ENCODE assay signal across 1 cellular context in genomic region chr4:74932832-74933561, GRCh38.
TF ChIP-seq lines count a peak whose summit lies in the region.

PARM1 (plus strand) TSS chr4:74933116; CDS start chr4:74933328, 212 bp downstream.

TF ChIP-seq in GM12878, 131 proteins besides CTCF, POLR2A, EP300 and RAD21 (continued from another document):
- TF ChIP-seq BHLHE40 (IDR thresholded peaks at IDR 0.05; ENCODE audit: borderline replicate concordance in 1 of 2, low read depth in 2 of 2, low read length in 1 of 2), result peak; percentile 13 to 62; a peak in 2 of 4 replicates
- no peak for TF ChIP-seq ASH2L (IDR thresholded peaks at IDR 0.05; ENCODE audit: borderline replicate concordance, low read depth)
- TF ChIP-seq ZNF687 (IDR thresholded peaks at IDR 0.05), result 0 out of 2 replicates have a peak, but pooled peaks have one; percentile 20
- TF ChIP-seq BACH1 (IDR thresholded peaks at IDR 0.05; ENCODE audit: borderline replicate concordance), result no peak
- TF ChIP-seq SUZ12 (IDR thresholded peaks at IDR 0.05; ENCODE audit: unreplicated experiment), result peak; percentile 85
- peak; percentile 65; the same call in 1 of the 2 replicates for TF ChIP-seq SMARCA5 (IDR thresholded peaks at IDR 0.05)
- TF ChIP-seq CBX5 (IDR thresholded peaks at IDR 0.05; ENCODE audit: low read depth), result no peak
- peak; percentile 72; the same call in 1 of the 2 replicates for TF ChIP-seq DPF2 (IDR thresholded peaks at IDR 0.05)
- peak; percentile 22 for TF ChIP-seq MYC (IDR thresholded peaks at IDR 0.05; ENCODE audit: insufficient read depth, insufficient read length, insufficient replicate concordance, low read length, severe bottlenecking)
- TF ChIP-seq NR2F1 (conservative IDR thresholded peaks at IDR 0.05), result peak; percentile 43
- peak; percentile 21 for TF ChIP-seq EED (IDR thresholded peaks at IDR 0.05; ENCODE audit: low read depth)
- TF ChIP-seq NKRF (conservative IDR thresholded peaks at IDR 0.05), result 0 out of 2 replicates have a peak, but pooled peaks have one; percentile 12
- 0 out of 2 replicates have a peak, but pooled peaks have one; percentile 22 for TF ChIP-seq TCF3 (IDR thresholded peaks at IDR 0.05; ENCODE audit: borderline replicate concordance, insufficient read depth, low read depth, low read length)
- TF ChIP-seq GABPA (IDR thresholded peaks at IDR 0.05; ENCODE audit: low read depth), result no peak
- no peak for TF ChIP-seq ZNF384 (IDR thresholded peaks at IDR 0.05; ENCODE audit: borderline replicate concordance, low read depth, low read length)
- 0 out of 2 replicates have a peak, but pooled peaks have one; percentile 38 for TF ChIP-seq RCOR1 (conservative IDR thresholded peaks at IDR 0.05; ENCODE audit: low read depth, low read length)
- 0 out of 2 replicates have a peak, but pooled peaks have one; percentile 26 for TF ChIP-seq NRF1 (conservative IDR thresholded peaks at IDR 0.05; ENCODE audit: low read depth, low read length)
- TF ChIP-seq MEF2A (IDR thresholded peaks at IDR 0.05; ENCODE audit: insufficient read depth, low read depth, low read length), result 0 out of 2 replicates have a peak, but pooled peaks have one; percentile 6
- no peak for TF ChIP-seq KAT2A (conservative IDR thresholded peaks at IDR 0.05; ENCODE audit: control insufficient read depth, low read depth, low read length)
- TF ChIP-seq SIX5 (IDR thresholded peaks at IDR 0.05; ENCODE audit: low read depth, low read length, severe bottlenecking), result no peak
- TF ChIP-seq RELA (IDR thresholded peaks at IDR 0.05; ENCODE audit: borderline replicate concordance, partially characterized antibody), result peak; percentile 46
